In genomic region chr7:45027774-45028114, GRCh38 we compare ENCODE assay signal across 9 cellular contexts. TPM values are rescaled to one million over a fixed set of nuclear protein-coding genes. Genes with fewer than 3 reads are reported as not detected.
DNase-seq lines count a peak whose midpoint lies in the region; ATAC-seq and TF ChIP-seq lines count a peak whose summit lies in the region.
"Had no signal": no experiment of that assay in that cellular context is flagged by ENCODE, and none has a peak within 500 bp of the region (broad histone marks: within the 10 kb centered on the region; RNA-seq: fewer than 3 reads in every experiment).

No MANE protein-coding gene starts in this region.

- no peaks in the 10 kb centered on the region for H3K27me3 Mint-ChIP-seq in CD4-positive, alpha-beta T cell
- H3K27me3 Mint-ChIP-seq in T-cell = no peaks in the 10 kb centered on the region

- no peak for TF ChIP-seq CTCF in CD4-positive, alpha-beta T cell (IDR thresholded peaks at IDR 0.05)
- no peak for TF ChIP-seq CTCF in lower lobe of right lung (IDR thresholded peaks at IDR 0.05)

- H3K27ac Mint-ChIP-seq in CD4-positive, alpha-beta T cell = peak overlapping the region; percentile 95
- H3K27ac Mint-ChIP-seq in T-cell = peak overlapping the region; percentile 88 to 93

- CTCF ChIA-PET in CD4-positive, alpha-beta T cell (lab: Charles Lee) = interaction anchor here (1.1 to 2.7 kb wide), 7 partner anchors 8 to 108 kb away, joined by 3 to 13 read pairs (median 8); partner anchors contain the start of gene MYO1G
- CTCF ChIA-PET in T-cell (lab: Charles Lee) = interaction anchor here (1.1 to 3.0 kb wide), 7 partner anchors 24 to 55 kb away, joined by 3 to 16 read pairs (median 5); partner anchors contain the start of gene CCM2 (in 1 of the 2)

- H3K4me3 ChIP-seq in lower lobe of right lung = peak overlapping the region; percentile 50

- peak overlapping the region; percentile 83 for H3K27ac ChIP-seq in CD4-positive, alpha-beta T cell (ENCODE audit: low read depth, low read length)
- peak overlapping the region; percentile 81 for H3K27ac ChIP-seq in lower lobe of right lung

- H3K9me3 Mint-ChIP-seq in CD4-positive, alpha-beta T cell = no peaks in the 10 kb centered on the region
- H3K9me3 Mint-ChIP-seq in T-cell = no peaks in the 10 kb centered on the region

- H3K4me1 ChIP-seq in lower lobe of right lung = no peaks in the 10 kb centered on the region

- peak; percentile 15 for ATAC-seq in CD4-positive, alpha-beta T cell (ENCODE audit: poor library complexity)
- peak; percentile 8 for ATAC-seq in GM21529 (IDR thresholded peaks at IDR 0.05; ENCODE audit: unreplicated experiment)
- peak; percentile 9 to 33 (median 12) for ATAC-seq in T-cell (replicated peaks in 1 of 4)
- peak; percentile 29 to 36 for ATAC-seq in lower lobe of right lung

- intact Hi-C loops in CD4-positive, alpha-beta T cell (cut with DNase I, micrococcal nuclease) = loop anchor here (1.0 to 5.0 kb wide), 8 partner anchors 10 to 85 kb away; partner anchors contain the start of genes MYO1G (in 1 of the 2) and TBRG4 (in 1 of the 2)
- intact Hi-C loops in lower lobe of right lung (cut with DNase I) = no loop called here

- H3K4me3 Mint-ChIP-seq in CD4-positive, alpha-beta T cell = peak overlapping the region; percentile 94
- H3K4me3 Mint-ChIP-seq in T-cell = peak overlapping the region; percentile 84 to 91 (median 90)

- peaks cover 73% of the 10 kb centered on the region for H3K4me1 Mint-ChIP-seq in CD4-positive, alpha-beta T cell (ENCODE audit: low read depth)
- peaks cover 66 to 82% (median 73%) of the 10 kb centered on the region in 3 donors for H3K4me1 Mint-ChIP-seq in T-cell

- POLR2A ChIA-PET in CD4-positive, alpha-beta T cell (lab: Charles Lee) = interaction anchor here (0.8 to 13.4 kb wide), 25 partner anchors 9 to 905 kb away, joined by 3 to 367 read pairs (median 6); partner anchors contain the start of genes CCM2, H2AZ2, MYO1G and OGDH
- POLR2A ChIA-PET in T-cell (lab: Charles Lee) = interaction anchor here (0.6 to 1.5 kb wide), 9 partner anchors 14 to 83 kb away, joined by 3 to 8 read pairs (median 3); partner anchors contain the start of gene MYO1G (in 1 of the 2)

- no peaks in the 10 kb centered on the region for H3K27me3 ChIP-seq in CD4-positive, alpha-beta T cell (ENCODE audit: control insufficient read depth, insufficient read depth, low read length)
- no peaks in the 10 kb centered on the region for H3K27me3 ChIP-seq in lower lobe of right lung (ENCODE audit: low read depth)

- H3K36me3 Mint-ChIP-seq in CD4-positive, alpha-beta T cell (ENCODE audit: low read depth) = peaks cover 66% of the 10 kb centered on the region
- peaks cover 41% of the 10 kb centered on the region for H3K36me3 Mint-ChIP-seq in T-cell

- peaks cover 6% of the 10 kb centered on the region for H3K36me3 ChIP-seq in lower lobe of right lung

- H3K9me3 ChIP-seq in CD4-positive, alpha-beta T cell (ENCODE audit: control insufficient read depth, low read length) = no peaks in the 10 kb centered on the region
- H3K9me3 ChIP-seq in lower lobe of right lung = no peaks in the 10 kb centered on the region

- DNase-seq in CD4-positive, alpha-beta T cell = no peak
- DNase-seq in T-cell = peak in 2 of 34 experiments; percentile 15 to 17
- DNase-seq in lower lobe of right lung = no peak
- DNase-seq in SIG-M5 (lab: John Stamatoyannopoulos, UW) = no peak
- no peak for DNase-seq in GDM1 (lab: John Stamatoyannopoulos, UW)
- DNase-seq in NCI-H69 (lab: John Stamatoyannopoulos, UW) = no peak
- DNase-seq in NOMO-1 treated with dmso at 0.1 percent for 144 hours (lab: John Stamatoyannopoulos, UW; ENCODE audit: unreplicated experiment) = no peak
- DNase-seq: NCI-H446 had no signal

RNA-seq across cellular contexts. Expression of gene CCM2, which starts 27.7 kb away (rescaled TPM):
- 10 to 100 TPM; 48.8 to 52.8 TPM for total RNA-seq in CD4-positive, alpha-beta T cell
- total RNA-seq in T-cell (100 to 1,000 TPM in 4 of 5 donors, 10 to 100 TPM in 1; 88.6 to 190 (median 167) TPM), lower lobe of right lung (45.7 TPM)

RNA-seq across cellular contexts. Expression of gene MYO1G, which starts 48.9 kb away (rescaled TPM):
- 100 to 1,000 TPM; 155 to 157 TPM for total RNA-seq in CD4-positive, alpha-beta T cell
- 100 to 1,000 TPM; 183 to 272 (median 192) TPM for total RNA-seq in T-cell
- 36.3 TPM for total RNA-seq in lower lobe of right lung
